16 cellular contexts compared by ENCODE assay signal in genomic region chr11:117748771-117749540, GRCh38.
"Had no signal": no experiment of that assay in that cellular context is flagged by ENCODE, and none has a peak within 500 bp of the region (broad histone marks: within the 10 kb centered on the region; RNA-seq: fewer than 3 reads in every experiment).

No MANE protein-coding gene starts in this region.

- ATAC-seq: left ventricle myocardium superior; stimulated activated memory B cell treated with anti-CD40 and anti-IgM and Interleukin-4, amounts not matched to agents 10 μg/mL and 1 μg/mL and 100 μg/mL, for 72 hours had no signal

- H3K79me2 ChIP-seq: parathyroid adenoma had no signal

- H3K27me3 Mint-ChIP-seq: activated naive CD8-positive, alpha-beta T cell treated with anti-CD3 and anti-CD28 coated beads for 36 hours had no signal

- H3K27me3 ChIP-seq: breast epithelium had no signal

- H3K36me3 Mint-ChIP-seq: activated CD4-positive, alpha-beta memory T cell treated with anti-CD3 and anti-CD28 coated beads for 36 hours; activated naive CD8-positive, alpha-beta T cell treated with anti-CD3 and anti-CD28 coated beads for 36 hours; stimulated activated memory B cell treated with anti-CD40 and anti-IgM and Interleukin-4, amounts not matched to agents 10 μg/mL and 1 μg/mL and 100 μg/mL, for 72 hours had no signal

- FAIRE-seq: colon had no signal

- H3K4me1 ChIP-seq: breast epithelium, parathyroid adenoma had no signal

- H3K27ac ChIP-seq: breast epithelium, parathyroid adenoma had no signal

- H3K4me3 Mint-ChIP-seq: activated CD4-positive, alpha-beta memory T cell treated with anti-CD3 and anti-CD28 coated beads for 36 hours; activated naive CD8-positive, alpha-beta T cell treated with anti-CD3 and anti-CD28 coated beads for 36 hours; stimulated activated memory B cell treated with anti-CD40 and anti-IgM and Interleukin-4, amounts not matched to agents 10 μg/mL and 1 μg/mL and 100 μg/mL, for 72 hours had no signal

- H3K9ac ChIP-seq: parathyroid adenoma had no signal

- H3K4me1 Mint-ChIP-seq: activated naive CD8-positive, alpha-beta T cell treated with anti-CD3 and anti-CD28 coated beads for 36 hours; stimulated activated memory B cell treated with anti-CD40 and anti-IgM and Interleukin-4, amounts not matched to agents 10 μg/mL and 1 μg/mL and 100 μg/mL, for 72 hours had no signal

- H2AFZ ChIP-seq: parathyroid adenoma had no signal

- H3K9me3 Mint-ChIP-seq: activated CD4-positive, alpha-beta memory T cell treated with anti-CD3 and anti-CD28 coated beads for 36 hours; activated naive CD8-positive, alpha-beta T cell treated with anti-CD3 and anti-CD28 coated beads for 36 hours; stimulated activated memory B cell treated with anti-CD40 and anti-IgM and Interleukin-4, amounts not matched to agents 10 μg/mL and 1 μg/mL and 100 μg/mL, for 72 hours had no signal

- DNase-seq: activated CD4-positive, alpha-beta memory T cell treated with anti-CD3 and anti-CD28 coated beads for 36 hours; activated CD4-positive, CD25-positive, alpha-beta regulatory T cell treated with anti-CD3 and anti-CD28 coated beads, Interleukin-2, amount 50 U/mL, for 72 hours; activated gamma-delta T cell treated with Interleukin-2 at 50 U/mL for 16 hours; activated naive CD8-positive, alpha-beta T cell treated with anti-CD3 and anti-CD28 coated beads for 36 hours; activated T-cell treated with anti-CD3 and anti-CD28 coated beads, Interleukin-2, amount 50 U/mL, for 48 hours; effector CD4-positive, alpha-beta T cell; foreskin melanocyte; head of caudate nucleus; islet precursor cell; left ventricle myocardium superior; stimulated activated CD4-positive, alpha-beta T cell treated with anti-CD3 and anti-CD28 coated beads, Interleukin-1b, Interleukin-23, amount 100 ng/mL, for 48 hours; trophoblast cell had no signal

- H3K9me3 ChIP-seq: breast epithelium had no signal

- H3K4me3 ChIP-seq: breast epithelium had no signal

- H3K27ac Mint-ChIP-seq: activated CD4-positive, alpha-beta memory T cell treated with anti-CD3 and anti-CD28 coated beads for 36 hours; activated naive CD8-positive, alpha-beta T cell treated with anti-CD3 and anti-CD28 coated beads for 36 hours; stimulated activated memory B cell treated with anti-CD40 and anti-IgM and Interleukin-4, amounts not matched to agents 10 μg/mL and 1 μg/mL and 100 μg/mL, for 72 hours had no signal

- H3K36me3 ChIP-seq: breast epithelium had no signal
